In the genomic region with DNA sequence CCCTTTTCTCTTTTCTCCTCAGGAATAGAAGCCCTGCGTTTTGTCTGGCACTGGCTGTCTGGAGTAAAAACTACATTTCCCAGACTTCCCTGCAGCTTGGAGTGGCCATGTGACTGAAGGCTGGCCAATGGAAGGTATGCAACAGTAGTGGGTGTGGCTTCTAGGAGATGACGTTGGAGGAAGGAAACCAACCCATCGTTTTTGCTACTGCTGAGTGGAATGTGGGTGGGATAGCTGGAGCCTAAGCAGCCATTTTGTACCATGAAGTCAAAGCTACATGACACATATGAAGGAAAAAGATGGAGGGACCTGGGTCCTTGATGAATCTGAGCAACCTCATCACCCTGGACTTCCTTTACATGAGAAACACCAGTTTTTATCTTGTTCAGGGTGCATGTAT, we compare ENCODE assay signal across 2 cellular contexts.
A peak's percentile ranks its signal among the peaks of the same experiment; 100 is the strongest.
TF ChIP-seq lines count a peak whose summit lies in the region.

No MANE protein-coding gene starts in this region.

TF ChIP-seq in HEK293, 187 proteins besides CTCF, POLR2A, EP300 and RAD21 (continued from another document):
- TF ChIP-seq TRIM28 (IDR thresholded peaks at IDR 0.05; ENCODE audit: borderline replicate concordance, low read length) = peak; percentile 85
- no peak for TF ChIP-seq ZNF114 (tag by site-specific recombination; IDR thresholded peaks at IDR 0.05)
- peak; percentile 72 for TF ChIP-seq SETDB1 (IDR thresholded peaks at IDR 0.05; ENCODE audit: insufficient read length, low read length)
- no peak for TF ChIP-seq ZBTB20 (tag by site-specific recombination; IDR thresholded peaks at IDR 0.05)
- TF ChIP-seq, protein P1, sequence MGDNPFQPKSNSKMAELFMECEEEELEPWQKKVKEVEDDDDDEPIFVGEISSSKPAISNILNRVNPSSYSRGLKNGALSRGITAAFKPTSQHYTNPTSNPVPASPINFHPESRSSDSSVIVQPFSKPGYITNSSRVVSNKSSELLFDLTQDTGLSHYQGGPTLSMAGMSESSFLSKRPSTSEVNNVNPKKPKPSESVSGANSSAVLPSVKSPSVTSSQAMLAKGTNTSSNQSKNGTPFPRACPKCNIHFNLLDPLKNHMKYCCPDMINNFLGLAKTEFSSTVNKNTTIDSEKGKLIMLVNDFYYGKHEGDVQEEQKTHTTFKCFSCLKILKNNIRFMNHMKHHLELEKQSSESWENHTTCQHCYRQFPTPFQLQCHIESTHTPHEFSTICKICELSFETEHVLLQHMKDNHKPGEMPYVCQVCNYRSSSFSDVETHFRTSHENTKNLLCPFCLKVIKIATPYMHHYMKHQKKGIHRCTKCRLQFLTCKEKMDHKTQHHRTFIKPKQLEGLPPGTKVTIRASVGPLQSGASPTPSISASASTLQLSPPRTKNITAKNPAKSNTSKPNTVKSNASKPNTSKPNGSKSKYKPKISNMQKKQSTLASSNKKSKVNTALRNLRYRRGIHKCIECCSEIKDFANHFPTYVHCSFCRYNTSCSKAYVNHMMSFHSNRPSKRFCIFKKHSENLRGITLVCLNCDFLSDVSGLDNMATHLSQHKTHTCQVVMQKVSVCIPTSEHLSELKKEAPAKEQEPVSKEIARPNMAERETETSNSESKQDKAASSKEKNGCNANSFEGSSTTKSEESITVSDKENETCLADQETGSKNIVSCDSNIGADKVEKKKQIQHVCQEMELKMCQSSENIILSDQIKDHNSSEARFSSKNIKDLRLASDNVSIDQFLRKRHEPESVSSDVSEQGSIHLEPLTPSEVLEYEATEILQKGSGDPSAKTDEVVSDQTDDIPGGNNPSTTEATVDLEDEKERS (tag by site-specific recombination; IDR thresholded peaks at IDR 0.05) = peak; percentile 94; the same call in 1 of the 2 replicates

TF ChIP-seq in SK-N-SH treated with all-trans-retinoic acid at 6 μM for 48 hours, 23 proteins besides CTCF, POLR2A, EP300 and RAD21:
- TF ChIP-seq, protein P2, sequence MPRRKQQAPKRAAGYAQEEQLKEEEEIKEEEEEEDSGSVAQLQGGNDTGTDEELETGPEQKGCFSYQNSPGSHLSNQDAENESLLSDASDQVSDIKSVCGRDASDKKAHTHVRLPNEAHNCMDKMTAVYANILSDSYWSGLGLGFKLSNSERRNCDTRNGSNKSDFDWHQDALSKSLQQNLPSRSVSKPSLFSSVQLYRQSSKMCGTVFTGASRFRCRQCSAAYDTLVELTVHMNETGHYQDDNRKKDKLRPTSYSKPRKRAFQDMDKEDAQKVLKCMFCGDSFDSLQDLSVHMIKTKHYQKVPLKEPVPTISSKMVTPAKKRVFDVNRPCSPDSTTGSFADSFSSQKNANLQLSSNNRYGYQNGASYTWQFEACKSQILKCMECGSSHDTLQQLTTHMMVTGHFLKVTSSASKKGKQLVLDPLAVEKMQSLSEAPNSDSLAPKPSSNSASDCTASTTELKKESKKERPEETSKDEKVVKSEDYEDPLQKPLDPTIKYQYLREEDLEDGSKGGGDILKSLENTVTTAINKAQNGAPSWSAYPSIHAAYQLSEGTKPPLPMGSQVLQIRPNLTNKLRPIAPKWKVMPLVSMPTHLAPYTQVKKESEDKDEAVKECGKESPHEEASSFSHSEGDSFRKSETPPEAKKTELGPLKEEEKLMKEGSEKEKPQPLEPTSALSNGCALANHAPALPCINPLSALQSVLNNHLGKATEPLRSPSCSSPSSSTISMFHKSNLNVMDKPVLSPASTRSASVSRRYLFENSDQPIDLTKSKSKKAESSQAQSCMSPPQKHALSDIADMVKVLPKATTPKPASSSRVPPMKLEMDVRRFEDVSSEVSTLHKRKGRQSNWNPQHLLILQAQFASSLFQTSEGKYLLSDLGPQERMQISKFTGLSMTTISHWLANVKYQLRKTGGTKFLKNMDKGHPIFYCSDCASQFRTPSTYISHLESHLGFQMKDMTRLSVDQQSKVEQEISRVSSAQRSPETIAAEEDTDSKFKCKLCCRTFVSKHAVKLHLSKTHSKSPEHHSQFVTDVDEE (CRISPR knock-in tag; IDR thresholded peaks at IDR 0.05) = no peak
- TF ChIP-seq TCF4 (CRISPR knock-in tag; IDR thresholded peaks at IDR 0.05; ENCODE audit: borderline replicate concordance) = no peak
- TF ChIP-seq ZFP30 (CRISPR knock-in tag; IDR thresholded peaks at IDR 0.05) = no peak
- no peak for TF ChIP-seq CSDC2 (CRISPR knock-in tag; IDR thresholded peaks at IDR 0.05)
- no peak for TF ChIP-seq ZNF8 (CRISPR knock-in tag; IDR thresholded peaks at IDR 0.05)
- TF ChIP-seq ARNTL (CRISPR knock-in tag; IDR thresholded peaks at IDR 0.05; ENCODE audit: borderline replicate concordance, low read depth) = no peak
- TF ChIP-seq CREB5 (CRISPR knock-in tag; IDR thresholded peaks at IDR 0.05; ENCODE audit: low read depth) = no peak
- no peak for TF ChIP-seq PPARA (CRISPR knock-in tag; IDR thresholded peaks at IDR 0.05; ENCODE audit: borderline replicate concordance)
- no peak for TF ChIP-seq ZNF565 (CRISPR knock-in tag; conservative IDR thresholded peaks at IDR 0.05; ENCODE audit: low read depth)
- no peak for TF ChIP-seq ZFP3 (CRISPR knock-in tag; IDR thresholded peaks at IDR 0.05)
- no peak for TF ChIP-seq POU6F1 (CRISPR knock-in tag; IDR thresholded peaks at IDR 0.05; ENCODE audit: borderline replicate concordance, low read depth)
- no peak for TF ChIP-seq GLIS3 (CRISPR knock-in tag; IDR thresholded peaks at IDR 0.05)
- TF ChIP-seq ISL1 (CRISPR knock-in tag; IDR thresholded peaks at IDR 0.05) = no peak
- no peak for TF ChIP-seq TOX (CRISPR knock-in tag; IDR thresholded peaks at IDR 0.05; ENCODE audit: borderline replicate concordance)
- no peak for TF ChIP-seq OSR1 (CRISPR knock-in tag; IDR thresholded peaks at IDR 0.05)
- no peak for TF ChIP-seq SNAI2 (CRISPR knock-in tag; IDR thresholded peaks at IDR 0.05)
